In the genomic region with DNA sequence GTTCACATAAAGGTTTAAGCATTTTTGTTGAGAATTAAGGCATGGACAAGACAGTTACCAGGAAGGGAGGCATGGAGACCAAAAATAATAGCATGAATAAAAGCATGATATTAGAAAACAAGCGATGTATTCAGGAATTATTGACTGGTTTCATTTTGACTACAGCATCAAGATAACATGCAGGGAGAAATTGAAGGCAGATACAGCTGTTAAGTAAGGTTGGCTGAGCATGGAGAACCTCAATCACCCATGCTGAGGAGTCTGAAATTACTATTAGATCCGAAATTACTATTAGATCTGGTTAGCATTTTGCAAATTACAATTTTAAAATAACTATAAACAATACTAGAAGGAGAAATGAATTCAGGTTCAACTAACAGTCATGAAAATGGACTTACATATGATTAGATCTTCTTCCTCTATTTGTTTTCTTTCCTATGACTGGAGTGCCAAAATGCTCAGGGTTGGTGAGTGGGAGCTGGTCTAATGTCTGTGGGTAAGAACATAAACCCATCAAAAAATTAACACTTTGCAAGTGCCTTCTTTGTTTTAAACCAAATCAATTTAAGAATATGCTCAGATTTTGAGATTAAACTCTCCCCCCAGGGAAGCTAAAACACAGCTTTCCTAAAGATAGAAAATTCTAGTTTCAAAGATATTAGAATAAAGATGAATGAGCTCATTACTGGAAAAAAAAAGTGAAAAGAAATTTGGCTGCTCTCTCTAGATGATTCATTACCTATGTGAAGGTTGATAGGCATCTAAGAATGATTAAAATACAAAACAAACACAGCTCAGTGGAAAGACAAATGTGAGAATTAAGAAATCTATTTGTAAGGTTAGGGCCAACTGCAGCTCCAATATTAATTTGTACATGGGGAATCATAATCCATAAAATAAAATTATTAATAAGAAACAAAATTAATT, we compare ENCODE assay signal across 13 cellular contexts.
A peak's percentile ranks its signal among the peaks of the same experiment; 100 is the strongest.
DNase-seq lines count a peak whose midpoint lies in the region; ATAC-seq, FAIRE-seq and TF ChIP-seq lines count a peak whose summit lies in the region.
"Had no signal": no experiment of that assay in that cellular context is flagged by ENCODE, and none has a peak within 500 bp of the region (broad histone marks: within the 10 kb centered on the region; RNA-seq: fewer than 3 reads in every experiment).

No MANE protein-coding gene starts in this region.

- no peak for DNase-seq in A549 (ENCODE audit: low read depth in 1 of 2, low spot score in 1 of 2)
- peak; percentile 29 for DNase-seq in GM06990 (ENCODE audit: extremely low read depth, insufficient read length)
- DNase-seq in Kasumi-1 (lab: John Stamatoyannopoulos, UW) = peak; percentile 22 to 38
- DNase-seq in dorsolateral prefrontal cortex = no peak
- no peak for DNase-seq in nucleus accumbens (lab: John Stamatoyannopoulos, UW)
- DNase-seq in GM10248 (ENCODE audit: extremely low spot score) = no peak
- DNase-seq: COR-L47, NCI-H1694 treated with DMSO at 0.1 percent for 48 hours, posterior cingulate gyrus, thyroid gland had no signal

- no peaks in the 10 kb centered on the region for H3K27me3 ChIP-seq in GM06990 (replicated peaks; ENCODE audit: control insufficient read depth, insufficient read depth, low read length)
- no peaks in the 10 kb centered on the region for H3K27me3 ChIP-seq in dorsolateral prefrontal cortex
- H3K27me3 ChIP-seq: thyroid gland had no signal

- H3K4me3 ChIP-seq in A549 (no peak overlapping the region), GM06990 (replicated peaks; ENCODE audit: low read depth, low read length) (no peak overlapping the region), dorsolateral prefrontal cortex (no peak overlapping the region)
- H3K4me3 ChIP-seq: thyroid gland had no signal

- TF ChIP-seq RAD21 in A549 (conservative IDR thresholded peaks at IDR 0.05 in 1 of 2, IDR thresholded peaks at IDR 0.05 in 1 of 2) = no peak

- H3K36me3 Mint-ChIP-seq in brain = peaks cover 38% of the 10 kb centered on the region

- ATAC-seq in A549 (no peak), GM19455 (IDR thresholded peaks at IDR 0.05; ENCODE audit: unreplicated experiment) (no peak)

- peak overlapping the region in 3 of 5 experiments; percentile 39 to 65 (median 58) for H3K27ac Mint-ChIP-seq in brain

- no peak for TF ChIP-seq POLR2A in A549 (IDR thresholded peaks at IDR 0.05; ENCODE audit: low read length)

- TF ChIP-seq CTCF in A549 (IDR thresholded peaks at IDR 0.05) (no peak), GM06990 (IDR thresholded peaks at IDR 0.05; ENCODE audit: insufficient read depth, low read length, poor library complexity, severe bottlenecking) (no peak), brain (conservative IDR thresholded peaks at IDR 0.05) (no peak), dorsolateral prefrontal cortex (IDR thresholded peaks at IDR 0.05 in 54 of 56, conservative IDR thresholded peaks at IDR 0.05 in 2 of 56; ENCODE audit: low read depth in 1 of 56, partially characterized antibody in 56 of 56) (no peak), GM10248 (IDR thresholded peaks at IDR 0.05; ENCODE audit: control extremely low read depth, extremely low read depth, low read depth, missing control alignments) (no peak)

- no peak overlapping the region for H3K4me3 Mint-ChIP-seq in brain

- no peaks in the 10 kb centered on the region; the same call in none of the 2 replicates for H3K36me3 ChIP-seq in GM06990 (ENCODE audit: control insufficient read depth, insufficient read depth, low read length)
- H3K36me3 ChIP-seq: thyroid gland had no signal

- peaks cover 10% of the 10 kb centered on the region for H3K4me1 ChIP-seq in A549
- H3K4me1 ChIP-seq: thyroid gland had no signal

- H3K27ac ChIP-seq in A549 = no peak overlapping the region
- peak overlapping the region in 28 of 59 donors; percentile 1 to 60 (median 18) for H3K27ac ChIP-seq in dorsolateral prefrontal cortex
- H3K27ac ChIP-seq: thyroid gland had no signal

- POLR2A ChIA-PET in A549 (lab: Yijun Ruan, JAX) (no interaction called here), GM10248 (lab: Yijun Ruan, JAX) (no interaction called here)

- FAIRE-seq in A549 (lab: Jason Lieb, UNC) = peak; percentile 83
- FAIRE-seq: H1 had no signal

- peak overlapping the region; percentile 32; the same call in 2 of the 3 replicates for H3K4me2 ChIP-seq in A549

- intact Hi-C loops in dorsolateral prefrontal cortex (cut with DNase I) = no loop called here

- CTCF ChIA-PET in A549 (lab: Yijun Ruan, JAX) (interaction anchor here (1.0 to 1.2 kb wide), 2 partner anchors 11 to 169 kb away, joined by 3 read pairs; no protein-coding TSS in a partner anchor), GM10248 (lab: Yijun Ruan, JAX) (interaction anchor here (0.7 to 1.6 kb wide), 8 partner anchors 18 to 259 kb away, joined by 3 to 17 read pairs (median 3); no protein-coding TSS in a partner anchor)

- H3K9me3 Mint-ChIP-seq in brain = no peaks in the 10 kb centered on the region

- 84% methylated on average over 2 of the region's 2 CpGs for WGBS in A549 (ENCODE audit: missing lambda C conversion rate)

- TF ChIP-seq EP300 in A549 (IDR thresholded peaks at IDR 0.05) = no peak

- H3K4me1 Mint-ChIP-seq in brain = peaks cover 3% of the 10 kb centered on the region

- no peaks in the 10 kb centered on the region for H3K27me3 Mint-ChIP-seq in brain

- H3K9me3 ChIP-seq in A549 = no peaks in the 10 kb centered on the region
- H3K9me3 ChIP-seq: thyroid gland had no signal

TF ChIP-seq in A549, 52 proteins besides CTCF, POLR2A, EP300 and RAD21:
- TF ChIP-seq, protein P1, sequence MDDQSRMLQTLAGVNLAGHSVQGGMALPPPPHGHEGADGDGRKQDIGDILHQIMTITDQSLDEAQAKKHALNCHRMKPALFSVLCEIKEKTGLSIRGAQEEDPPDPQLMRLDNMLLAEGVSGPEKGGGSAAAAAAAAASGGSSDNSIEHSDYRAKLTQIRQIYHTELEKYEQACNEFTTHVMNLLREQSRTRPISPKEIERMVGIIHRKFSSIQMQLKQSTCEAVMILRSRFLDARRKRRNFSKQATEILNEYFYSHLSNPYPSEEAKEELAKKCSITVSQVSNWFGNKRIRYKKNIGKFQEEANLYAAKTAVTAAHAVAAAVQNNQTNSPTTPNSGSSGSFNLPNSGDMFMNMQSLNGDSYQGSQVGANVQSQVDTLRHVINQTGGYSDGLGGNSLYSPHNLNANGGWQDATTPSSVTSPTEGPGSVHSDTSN (IDR thresholded peaks at IDR 0.05) = no peak
- TF ChIP-seq POLR2AphosphoS2 (conservative IDR thresholded peaks at IDR 0.05; ENCODE audit: low read length) (no peak), SREBF2 (IDR thresholded peaks at IDR 0.05) (no peak), RARB (CRISPR knock-in tag; IDR thresholded peaks at IDR 0.05) (no peak), CEBPB (IDR thresholded peaks at IDR 0.05) (no peak), HOXB13 (CRISPR knock-in tag; IDR thresholded peaks at IDR 0.05; ENCODE audit: low read depth) (no peak), KDM1A (IDR thresholded peaks at IDR 0.05; ENCODE audit: low read depth) (no peak), BHLHE40 (IDR thresholded peaks at IDR 0.05; ENCODE audit: low read depth, low read length) (no peak), ZSCAN20 (CRISPR knock-in tag; IDR thresholded peaks at IDR 0.05) (no peak), FOXS1 (CRISPR knock-in tag; IDR thresholded peaks at IDR 0.05) (no peak)
- TF ChIP-seq, protein P2, sequence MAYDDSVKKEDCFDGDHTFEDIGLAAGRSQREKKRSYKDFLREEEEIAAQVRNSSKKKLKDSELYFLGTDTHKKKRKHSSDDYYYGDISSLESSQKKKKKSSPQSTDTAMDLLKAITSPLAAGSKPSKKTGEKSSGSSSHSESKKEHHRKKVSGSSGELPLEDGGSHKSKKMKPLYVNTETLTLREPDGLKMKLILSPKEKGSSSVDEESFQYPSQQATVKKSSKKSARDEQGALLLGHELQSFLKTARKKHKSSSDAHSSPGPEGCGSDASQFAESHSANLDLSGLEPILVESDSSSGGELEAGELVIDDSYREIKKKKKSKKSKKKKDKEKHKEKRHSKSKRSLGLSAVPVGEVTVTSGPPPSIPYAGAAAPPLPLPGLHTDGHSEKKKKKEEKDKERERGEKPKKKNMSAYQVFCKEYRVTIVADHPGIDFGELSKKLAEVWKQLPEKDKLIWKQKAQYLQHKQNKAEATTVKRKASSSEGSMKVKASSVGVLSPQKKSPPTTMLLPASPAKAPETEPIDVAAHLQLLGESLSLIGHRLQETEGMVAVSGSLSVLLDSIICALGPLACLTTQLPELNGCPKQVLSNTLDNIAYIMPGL (CRISPR knock-in tag; IDR thresholded peaks at IDR 0.05; ENCODE audit: borderline replicate concordance) = no peak
- TF ChIP-seq, protein P3, sequence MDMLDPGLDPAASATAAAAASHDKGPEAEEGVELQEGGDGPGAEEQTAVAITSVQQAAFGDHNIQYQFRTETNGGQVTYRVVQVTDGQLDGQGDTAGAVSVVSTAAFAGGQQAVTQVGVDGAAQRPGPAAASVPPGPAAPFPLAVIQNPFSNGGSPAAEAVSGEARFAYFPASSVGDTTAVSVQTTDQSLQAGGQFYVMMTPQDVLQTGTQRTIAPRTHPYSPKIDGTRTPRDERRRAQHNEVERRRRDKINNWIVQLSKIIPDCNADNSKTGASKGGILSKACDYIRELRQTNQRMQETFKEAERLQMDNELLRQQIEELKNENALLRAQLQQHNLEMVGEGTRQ (IDR thresholded peaks at IDR 0.05) = no peak
- TF ChIP-seq, protein P4, sequence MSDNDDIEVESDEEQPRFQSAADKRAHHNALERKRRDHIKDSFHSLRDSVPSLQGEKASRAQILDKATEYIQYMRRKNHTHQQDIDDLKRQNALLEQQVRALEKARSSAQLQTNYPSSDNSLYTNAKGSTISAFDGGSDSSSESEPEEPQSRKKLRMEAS (IDR thresholded peaks at IDR 0.05) = no peak

Comparison
In these comparisons a context has a peak if more than half of its experiments do, and no peak if none do; other contexts are left out.
1. DNase-seq: peak in GM06990 (single experiment) and Kasumi-1 (2 of 2); none in A549 (0 of 2), dorsolateral prefrontal cortex (0 of 10), nucleus accumbens (0 of 56) and GM10248 (single experiment).